Comparison of ENCODE assay signal across 12 cellular contexts in the genomic region with DNA sequence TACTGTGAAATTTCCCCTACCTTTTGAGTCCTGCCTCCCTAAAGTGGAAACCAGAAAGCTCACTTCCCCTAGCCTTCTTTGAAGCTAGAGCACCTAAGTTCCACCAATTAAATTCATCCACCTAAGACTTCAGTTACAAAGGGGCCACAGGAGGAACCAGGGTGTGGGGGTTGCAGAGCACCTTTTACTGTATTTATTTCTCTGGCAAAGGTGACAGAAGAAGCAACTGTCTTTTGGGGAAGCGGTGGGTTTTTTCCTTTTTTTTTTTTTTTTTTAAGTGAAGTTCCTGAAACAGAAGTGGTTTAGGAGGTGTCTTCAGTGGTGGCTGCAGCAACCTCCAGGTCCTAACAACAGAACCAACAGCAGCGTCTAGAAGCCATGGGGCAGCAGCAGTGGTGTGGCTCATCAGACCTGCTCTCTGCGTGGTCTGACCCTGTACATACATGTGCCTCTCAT. TPM values are rescaled to one million over a fixed set of nuclear protein-coding genes. Genes with fewer than 3 reads are reported as not detected.
DNase-seq lines count a peak whose midpoint lies in the region; ATAC-seq, FAIRE-seq and TF ChIP-seq lines count a peak whose summit lies in the region.
"Had no signal": no experiment of that assay in that cellular context is flagged by ENCODE, and none has a peak within 500 bp of the region (broad histone marks: within the 10 kb centered on the region; RNA-seq: fewer than 3 reads in every experiment).

No MANE protein-coding gene starts in this region.

- no peaks in the 10 kb centered on the region for H3K36me3 ChIP-seq in OCI-LY1 (ENCODE audit: insufficient read depth, low read length)
- H3K36me3 ChIP-seq in pancreas, result no peaks in the 10 kb centered on the region
- H3K36me3 ChIP-seq in gastroesophageal sphincter, result no peaks in the 10 kb centered on the region
- no peaks in the 10 kb centered on the region for H3K36me3 ChIP-seq in PC-9 (ENCODE audit: low read depth)
- H3K36me3 ChIP-seq: vagina had no signal

- H3K27ac ChIP-seq in CD4-positive, alpha-beta T cell (ENCODE audit: low read depth, low read length), result no peak overlapping the region
- H3K27ac ChIP-seq in OCI-LY1 (ENCODE audit: low read depth, low read length, poor library complexity, severe bottlenecking), result peak overlapping the region; percentile 95
- no peak overlapping the region for H3K27ac ChIP-seq in pancreas
- H3K27ac ChIP-seq in gastroesophageal sphincter, result no peak overlapping the region
- no peak overlapping the region for H3K27ac ChIP-seq in PC-9
- H3K27ac ChIP-seq: body of pancreas, RWPE1, vagina had no signal

- H3K27me3 Mint-ChIP-seq in CD4-positive, alpha-beta T cell, result no peaks in the 10 kb centered on the region

- peak overlapping the region; percentile 70 for H3K4me2 ChIP-seq in OCI-LY1 (ENCODE audit: low read length)
- no peak overlapping the region for H3K4me2 ChIP-seq in PC-9

- peak overlapping the region; percentile 65 for H3K9ac ChIP-seq in OCI-LY1 (ENCODE audit: low read length)

- H3K79me2 ChIP-seq in OCI-LY1 (ENCODE audit: insufficient read depth, low read length) (no peaks in the 10 kb centered on the region), PC-9 (ENCODE audit: low read depth) (no peaks in the 10 kb centered on the region)

- H3K4me1 ChIP-seq in OCI-LY1 (ENCODE audit: insufficient read depth, low read length, severe bottlenecking), result peaks cover 32% of the 10 kb centered on the region
- peaks cover 0 to 1% (median under 1%) of the 10 kb centered on the region in 3 donors for H3K4me1 ChIP-seq in pancreas
- no peaks in the 10 kb centered on the region for H3K4me1 ChIP-seq in gastroesophageal sphincter
- H3K4me1 ChIP-seq in PC-9 (replicated peaks; ENCODE audit: insufficient read depth), result 0 out of 2 replicates have a peak, but pooled peaks cover 3% of the 10 kb centered on the region
- H3K4me1 ChIP-seq: body of pancreas, vagina had no signal

- no peaks in the 10 kb centered on the region for H3K9me2 ChIP-seq in OCI-LY1 (ENCODE audit: low read depth, low read length)
- no peaks in the 10 kb centered on the region for H3K9me2 ChIP-seq in PC-9 (ENCODE audit: insufficient read depth)

- TF ChIP-seq CTCF in CD4-positive, alpha-beta T cell (IDR thresholded peaks at IDR 0.05), result no peak
- TF ChIP-seq CTCF in OCI-LY1 (IDR thresholded peaks at IDR 0.05; ENCODE audit: low read length), result no peak
- TF ChIP-seq CTCF in pancreas (IDR thresholded peaks at IDR 0.05), result no peak
- no peak for TF ChIP-seq CTCF in gastroesophageal sphincter (IDR thresholded peaks at IDR 0.05)
- TF ChIP-seq CTCF in PC-9 (conservative IDR thresholded peaks at IDR 0.05), result no peak

- peaks cover 35% of the 10 kb centered on the region for H3K4me1 Mint-ChIP-seq in CD4-positive, alpha-beta T cell (ENCODE audit: low read depth)

- no peaks in the 10 kb centered on the region for H3K27me3 ChIP-seq in CD4-positive, alpha-beta T cell (ENCODE audit: control insufficient read depth, insufficient read depth, low read length)
- H3K27me3 ChIP-seq in OCI-LY1 (ENCODE audit: insufficient read depth, low read length) (no peaks in the 10 kb centered on the region), pancreas (no peaks in the 10 kb centered on the region), gastroesophageal sphincter (peaks cover 10% of the 10 kb centered on the region), PC-9 (ENCODE audit: insufficient read depth, low read depth) (no peaks in the 10 kb centered on the region)
- H3K27me3 ChIP-seq: body of pancreas, vagina had no signal

- H3K27ac Mint-ChIP-seq in CD4-positive, alpha-beta T cell, result peak overlapping the region; percentile 82

- no peak for DNase-seq in CD4-positive, alpha-beta T cell
- peak; percentile 53 for DNase-seq in germinal center (ENCODE audit: low spot score)
- no peak for DNase-seq in pancreas
- DNase-seq in PC-9, result no peak
- DNase-seq in NCI-H1048 (lab: John Stamatoyannopoulos, UW), result no peak
- DNase-seq: body of pancreas, NCI-H1930 had no signal

- BruUV-seq in PC-9 (replicated peaks; lab: Mats Ljungman, UMichigan), result no TSS peak

- TF ChIP-seq POLR2A in GM18505 (IDR thresholded peaks at IDR 0.05; ENCODE audit: borderline replicate concordance, extremely low read depth, insufficient read depth, insufficient read length) (peak; percentile 39), gastroesophageal sphincter (IDR thresholded peaks at IDR 0.05) (no peak)

- WGBS in pancreas, 2 donors, result 53 to 79% methylated on average over 3 of the region's 3 CpGs
- WGBS in gastroesophageal sphincter (ENCODE audit: low coverage in 1 of 2), 2 donors, result 50 to 65% methylated on average over 2 to 3 of the region's 3 CpGs

- FAIRE-seq in pancreas (lab: Jason Lieb, UNC), result no peak

- intact Hi-C loops in CD4-positive, alpha-beta T cell (cut with DNase I, micrococcal nuclease), result loop anchor here (1.0 to 5.0 kb wide), 7 partner anchors 13 to 620 kb away; partner anchors contain the start of genes HLA-DRA (in 1 of the 2) and PSMB9 (in 1 of the 2)
- intact Hi-C loops in pancreas (cut with DNase I), result loop anchor here in 1 of 3 donors (5.0 kb wide), 1 partner anchor 40 kb away; no protein-coding TSS in a partner anchor
- intact Hi-C loops in PC-9 (cut with micrococcal nuclease; ENCODE audit: unreplicated experiment), result loop anchor here (5.0 to 10.0 kb wide), 3 partner anchors 72 to 435 kb away; no protein-coding TSS in a partner anchor

- peak overlapping the region; percentile 80 for H2AFZ ChIP-seq in OCI-LY1 (ENCODE audit: low read length)
- no peak overlapping the region for H2AFZ ChIP-seq in PC-9

- H3K4me3 Mint-ChIP-seq in CD4-positive, alpha-beta T cell, result peak overlapping the region; percentile 35

- H3F3A ChIP-seq in OCI-LY1 (ENCODE audit: insufficient read depth, low read length) (0 out of 2 replicates have a peak, but pooled peaks cover 5% of the 10 kb centered on the region), PC-9 (ENCODE audit: insufficient read depth, low read depth) (peaks cover 3% of the 10 kb centered on the region; the same call in 1 of the 2 replicates)

- no peaks in the 10 kb centered on the region for H3K9me3 Mint-ChIP-seq in CD4-positive, alpha-beta T cell

- TF ChIP-seq EP300 in gastroesophageal sphincter (IDR thresholded peaks at IDR 0.05), result no peak

- H3K36me3 Mint-ChIP-seq in CD4-positive, alpha-beta T cell (ENCODE audit: low read depth), result peaks cover 2% of the 10 kb centered on the region

- H4K20me1 ChIP-seq in OCI-LY1 (ENCODE audit: insufficient read depth, low read length), result no peaks in the 10 kb centered on the region
- no peaks in the 10 kb centered on the region for H4K20me1 ChIP-seq in PC-9 (ENCODE audit: insufficient read depth)

- CTCF ChIA-PET in CD4-positive, alpha-beta T cell (lab: Charles Lee), result interaction anchor here (0.8 to 10.2 kb wide), 11 partner anchors 12 to 452 kb away, joined by 3 to 186 read pairs (median 7); partner anchors contain the start of genes PSMB8, PSMB9, TAP1 and TAP2
- CTCF ChIA-PET in PC-9 (lab: Charles Lee), result interaction anchor here (0.6 to 1.3 kb wide), 4 partner anchors 14 to 125 kb away, joined by 3 to 9 read pairs (median 6); partner anchors contain the start of genes TAP1 and TAP2

- H3K4me3 ChIP-seq in OCI-LY1 (ENCODE audit: low read depth, low read length, poor library complexity, severe bottlenecking) (peak overlapping the region; percentile 31), pancreas (no peak overlapping the region), gastroesophageal sphincter (no peak overlapping the region), PC-9 (no peak overlapping the region)
- H3K4me3 ChIP-seq: body of pancreas, vagina had no signal

- no peaks in the 10 kb centered on the region for H3K9me3 ChIP-seq in CD4-positive, alpha-beta T cell (ENCODE audit: control insufficient read depth, low read length)
- no peaks in the 10 kb centered on the region for H3K9me3 ChIP-seq in OCI-LY1 (ENCODE audit: low read length)
- H3K9me3 ChIP-seq in pancreas, result no peaks in the 10 kb centered on the region
- peaks cover 0 to 5% (median 0%) of the 10 kb centered on the region in 3 donors for H3K9me3 ChIP-seq in gastroesophageal sphincter
- no peaks in the 10 kb centered on the region for H3K9me3 ChIP-seq in PC-9 (ENCODE audit: insufficient read depth, low read depth)
- H3K9me3 ChIP-seq: body of pancreas, vagina had no signal

- peak; percentile 62 for ATAC-seq in CD4-positive, alpha-beta T cell (ENCODE audit: poor library complexity)
- no peak for ATAC-seq in GM18505 (IDR thresholded peaks at IDR 0.05; ENCODE audit: unreplicated experiment)
- no peak for ATAC-seq in pancreas
- no peak for ATAC-seq in gastroesophageal sphincter
- ATAC-seq: body of pancreas had no signal

- POLR2A ChIA-PET in CD4-positive, alpha-beta T cell (lab: Charles Lee), result interaction anchor here (0.9 to 6.5 kb wide), 6 partner anchors 12 to 737 kb away, joined by 3 to 282 read pairs (median 24); partner anchors contain the start of genes FKBPL, PSMB8, PSMB9 and TAP1
- POLR2A ChIA-PET in PC-9 (lab: Charles Lee; ENCODE audit: unreplicated experiment), result interaction anchor here (0.6 kb wide), 1 partner anchor 117 kb away, joined by 6 read pairs; no protein-coding TSS in a partner anchor

RNA-seq across cellular contexts. Expression of gene PSMB9, which starts 13.1 kb away (rescaled TPM):
- 10 to 100 TPM; 37.2 to 38.4 TPM for total RNA-seq in CD4-positive, alpha-beta T cell
- total RNA-seq in pancreas (10 to 100 TPM in 2 of 6 donors, 1 to 10 TPM in 4; 5.1 to 18.1 (median 5.8) TPM), gastroesophageal sphincter (10 to 100 TPM; 12.9 to 19.7 (median 15.8) TPM), PC-9 (2021) (37.6 and 48.4 TPM in 2 replicates)
- 10 to 100 TPM in 1 of 2 donors, 1 to 10 TPM in 1; 8.3 to 13.7 TPM for polyA plus RNA-seq in pancreas

RNA-seq across cellular contexts. Expression of gene TAP1, which starts 13.5 kb away (rescaled TPM):
- 10 to 100 TPM; 91.5 to 93.9 TPM for total RNA-seq in CD4-positive, alpha-beta T cell
- total RNA-seq in pancreas (10 to 100 TPM in 5 of 6 donors, 1 to 10 TPM in 1; 7.8 to 32.1 (median 11.6) TPM), gastroesophageal sphincter (10 to 100 TPM; 24.6 to 41.8 (median 26.5) TPM), PC-9 (2021) (23.1 and 23.4 TPM in 2 replicates)
- polyA plus RNA-seq in pancreas, result 10 to 100 TPM; 18.8 to 28.5 TPM

RNA-seq across cellular contexts. Expression of gene PSMB8, which starts 23.2 kb away (rescaled TPM):
- total RNA-seq in CD4-positive, alpha-beta T cell, result 100 to 1,000 TPM; 120 to 121 TPM
- total RNA-seq in pancreas (10 to 100 TPM in 5 of 6 donors, 1 to 10 TPM in 1; 7.4 to 40.2 (median 11.8) TPM), gastroesophageal sphincter (10 to 100 TPM; 20.2 to 49.9 (median 36.7) TPM), PC-9 (2021) (70.8 and 101 TPM in 2 replicates)
- 10 to 100 TPM; 27.9 to 35.2 TPM for polyA plus RNA-seq in pancreas

RNA-seq across cellular contexts. Expression of gene TAP2, which starts 28.5 kb away (rescaled TPM):
- 100 to 1,000 TPM; 165 to 171 TPM for total RNA-seq in CD4-positive, alpha-beta T cell
- total RNA-seq in pancreas (10 to 100 TPM in 4 of 6 donors, 1 to 10 TPM in 2; 5.0 to 23.1 (median 12.2) TPM), gastroesophageal sphincter (10 to 100 TPM in 3 of 4 donors, 1 to 10 TPM in 1; 6.9 to 16.0 (median 11.1) TPM), PC-9 (2021) (70.6 and 91.2 TPM in 2 replicates)
- polyA plus RNA-seq in pancreas, result 10 to 100 TPM in 1 of 2 donors, 1 to 10 TPM in 1; 8.8 to 16.9 TPM

RNA-seq across cellular contexts. Expression of gene HLA-DOB, which starts 50.2 kb away (rescaled TPM):
- total RNA-seq in CD4-positive, alpha-beta T cell, result 1 to 10 TPM; 2.9 to 3.2 TPM
- total RNA-seq in pancreas (under 1 TPM in 2 of 6 donors, not detected in 4; 0.21 to 0.87 TPM), gastroesophageal sphincter (under 1 TPM in 2 of 4 donors, not detected in 2; 0.37 to 0.40 TPM), PC-9 (2021) (3.4 and 4.3 TPM in 2 replicates)
- under 1 TPM; 0.38 to 0.53 TPM for polyA plus RNA-seq in pancreas
- total RNA-seq: body of pancreas had no signal
